1 cellular context compared by ENCODE assay signal in genomic region chr6:146890644-146891434, GRCh38.
TF ChIP-seq lines count a peak whose summit lies in the region.

No MANE protein-coding gene starts in this region.

TF ChIP-seq in K562, 482 proteins besides CTCF, POLR2A, EP300 and RAD21 (continued from another document and continues in another):
- TF ChIP-seq AFF1 (IDR thresholded peaks at IDR 0.05; ENCODE audit: low read depth in 1 of 2, partially characterized antibody in 2 of 2) (no peak), ZNF280A (IDR thresholded peaks at IDR 0.05; ENCODE audit: low read depth, partially characterized antibody) (no peak), ZNF174 (CRISPR knock-in tag; IDR thresholded peaks at IDR 0.05) (0 out of 2 replicates have a peak, but pooled peaks have one; percentile 58), ZBTB34 (CRISPR knock-in tag; IDR thresholded peaks at IDR 0.05) (0 out of 2 replicates have a peak, but pooled peaks have one; percentile 19), DLX4 (CRISPR knock-in tag; IDR thresholded peaks at IDR 0.05) (no peak), CEBPG (CRISPR knock-in tag; IDR thresholded peaks at IDR 0.05) (no peak), CEBPG (tag; conservative IDR thresholded peaks at IDR 0.05 in 1 of 2, IDR thresholded peaks at IDR 0.05 in 1 of 2) (no peak), TAF15 (IDR thresholded peaks at IDR 0.05; ENCODE audit: low read depth, low read length) (no peak), ARNT (IDR thresholded peaks at IDR 0.05) (0 out of 4 replicates have a peak, but pooled peaks of 1 of the 2 experiments have one; percentile 42), ZNF324 (CRISPR knock-in tag; IDR thresholded peaks at IDR 0.05) (peak; percentile 6; the same call in 1 of the 2 replicates), YY1 (IDR thresholded peaks at IDR 0.05; ENCODE audit: borderline replicate concordance in 1 of 3, control insufficient read depth in 1 of 3, extremely low read depth in 1 of 3, insufficient read depth in 3 of 3, insufficient read length in 1 of 3, insufficient replicate concordance in 2 of 3, low read depth in 1 of 3, low read length in 2 of 3) (no peak), ZNF354B (CRISPR knock-in tag; IDR thresholded peaks at IDR 0.05) (no peak), KDM4B (IDR thresholded peaks at IDR 0.05; ENCODE audit: borderline replicate concordance in 2 of 2, low read depth in 1 of 2) (no peak), ZNF436 (CRISPR knock-in tag; IDR thresholded peaks at IDR 0.05) (no peak), GABPB1 (CRISPR knock-in tag; IDR thresholded peaks at IDR 0.05) (no peak), ZNF24 (IDR thresholded peaks at IDR 0.05) (no peak), KLF6 (CRISPR knock-in tag; IDR thresholded peaks at IDR 0.05; ENCODE audit: borderline replicate concordance) (peak; percentile 66; the same call in 1 of the 2 replicates), ID3 (CRISPR knock-in tag; IDR thresholded peaks at IDR 0.05) (no peak), ID3 (tag; IDR thresholded peaks at IDR 0.05) (no peak), GTF2E2 (tag; IDR thresholded peaks at IDR 0.05) (peak; percentile 48; the same call in 1 of the 2 replicates), ZBTB49 (CRISPR knock-in tag; IDR thresholded peaks at IDR 0.05; ENCODE audit: borderline replicate concordance) (no peak), PRDM10 (IDR thresholded peaks at IDR 0.05; ENCODE audit: partially characterized antibody) (no peak), MAX (CRISPR knock-in tag; IDR thresholded peaks at IDR 0.05) (no peak), ZNF175 (CRISPR knock-in tag; IDR thresholded peaks at IDR 0.05; ENCODE audit: low read depth) (peak; percentile 67), TFAP4 (CRISPR knock-in tag; IDR thresholded peaks at IDR 0.05; ENCODE audit: borderline replicate concordance) (no peak), BRD9 (IDR thresholded peaks at IDR 0.05; ENCODE audit: low read depth, partially characterized antibody) (peak; percentile 49), FOXA1 (IDR thresholded peaks at IDR 0.05; ENCODE audit: borderline replicate concordance) (no peak), ETS1 (conservative IDR thresholded peaks at IDR 0.05; ENCODE audit: control insufficient read depth, low read depth, low read length) (no peak), STAT5A (IDR thresholded peaks at IDR 0.05; ENCODE audit: borderline replicate concordance, low read length) (no peak), YBX1 (IDR thresholded peaks at IDR 0.05) (no peak), ZBTB17 (CRISPR knock-in tag; IDR thresholded peaks at IDR 0.05) (peak; percentile 34; the same call in 1 of the 2 replicates), KLF16 (IDR thresholded peaks at IDR 0.05) (0 out of 2 replicates have a peak, but pooled peaks have one; percentile 10), L3MBTL2 (IDR thresholded peaks at IDR 0.05) (peak; percentile 48; the same call in 1 of the 2 replicates), ZNF146 (CRISPR knock-in tag; IDR thresholded peaks at IDR 0.05; ENCODE audit: unreplicated experiment) (no peak), SRSF7 (optimal IDR thresholded peaks at IDR 0.05; ENCODE audit: low read depth, low read length) (no peak), HLTF (IDR thresholded peaks at IDR 0.05) (no peak), MLLT1 (IDR thresholded peaks at IDR 0.05) (peak in 1 of 2 experiments; percentile 26; a peak in 2 of 4 replicates), MCM2 (IDR thresholded peaks at IDR 0.05; ENCODE audit: low read depth) (no peak), MXD1 (CRISPR knock-in tag; IDR thresholded peaks at IDR 0.05; ENCODE audit: borderline replicate concordance, poor library complexity, severe bottlenecking) (no peak), DPF2 (IDR thresholded peaks at IDR 0.05) (no peak; the same call in 1 of the 2 replicates), HDAC3 (IDR thresholded peaks at IDR 0.05; ENCODE audit: borderline replicate concordance, partially characterized antibody) (no peak)
